In the genomic region with DNA sequence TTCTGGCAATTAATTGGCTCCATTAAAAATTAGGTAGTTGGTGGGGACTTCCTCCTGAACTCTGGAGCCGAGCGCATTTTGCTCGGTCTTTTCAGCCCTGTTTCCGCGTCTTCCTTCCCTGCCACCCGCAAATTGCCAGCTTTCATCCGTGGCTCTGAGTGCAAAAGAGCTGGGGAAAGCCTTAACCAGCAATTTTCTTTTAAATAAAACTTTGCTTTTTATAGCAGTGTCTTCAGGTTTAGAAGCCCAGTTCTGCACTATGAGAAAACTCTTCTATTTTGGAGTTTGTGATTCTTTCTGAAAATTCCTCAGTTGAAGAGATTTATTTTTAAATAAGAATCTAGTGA, we compare ENCODE assay signal across 8 cellular contexts. TPM values are rescaled to one million over a fixed set of nuclear protein-coding genes. Genes with fewer than 3 reads are reported as not detected.
A peak's percentile ranks its signal among the peaks of the same experiment; 100 is the strongest.
DNase-seq lines count a peak whose midpoint lies in the region; ATAC-seq and TF ChIP-seq lines count a peak whose summit lies in the region.

No MANE protein-coding gene starts in this region.

- ATAC-seq in HG03039 (IDR thresholded peaks at IDR 0.05; ENCODE audit: unreplicated experiment), result peak; percentile 1
- no peak for ATAC-seq in body of pancreas
- no peak for ATAC-seq in HG02642 (IDR thresholded peaks at IDR 0.05; ENCODE audit: poor library complexity, unreplicated experiment)

- no peak overlapping the region for H2AK5ac ChIP-seq in mesendoderm (ENCODE audit: low read length)

- no peak for TF ChIP-seq POLR2A in body of pancreas (IDR thresholded peaks at IDR 0.05)

- no peak overlapping the region for H2BK15ac ChIP-seq in mesendoderm (replicated peaks; ENCODE audit: low read depth)

- H3K36me3 ChIP-seq in ACC112 (ENCODE audit: insufficient read depth, low read length), result peaks cover 10% of the 10 kb centered on the region
- no peaks in the 10 kb centered on the region for H3K36me3 ChIP-seq in body of pancreas (replicated peaks in 1 of 2; ENCODE audit: insufficient read depth in 1 of 2, low read depth in 2 of 2)
- H3K36me3 ChIP-seq in mesendoderm (ENCODE audit: control insufficient read depth, insufficient read depth, low read length), result no peaks in the 10 kb centered on the region

- H2BK120ac ChIP-seq in mesendoderm (ENCODE audit: low read depth, low read length), result no peak overlapping the region

- H4K8ac ChIP-seq in mesendoderm (ENCODE audit: low read depth, low read length), result peak overlapping the region; percentile 67

- H4K5ac ChIP-seq in mesendoderm (ENCODE audit: low read length), result no peak overlapping the region

- peak overlapping the region; percentile 89 for H3K4me2 ChIP-seq in mesendoderm (ENCODE audit: low read length)

- H3K23ac ChIP-seq in mesendoderm (ENCODE audit: low read length), result peak overlapping the region; percentile 97

- no peak overlapping the region for H3K4ac ChIP-seq in mesendoderm (ENCODE audit: low read depth, low read length)

- H3K18ac ChIP-seq in mesendoderm (ENCODE audit: low read length), result peak overlapping the region; percentile 70

- no peak for DNase-seq in body of pancreas
- DNase-seq in mesendoderm, result no peak
- DNase-seq in iPS-NIHi7 (ENCODE audit: extremely low spot score), result no peak
- no peak for DNase-seq in A172 (ENCODE audit: low spot score)
- DNase-seq in kidney tubule cell (ENCODE audit: low spot score), result no peak

- 0 to 1% methylated on average over 7 of the region's 7 CpGs for WGBS in body of pancreas, 2 donors
- no CpG with 5 or more reads among the region's 7 CpGs for WGBS in mesendoderm (ENCODE audit: extremely low coverage, insufficient coverage, low lambda C conversion rate)

- H3K27ac ChIP-seq in ACC112 (ENCODE audit: low read depth, low read length) (peak overlapping the region; percentile 99), body of pancreas (peak overlapping the region; percentile 95 to 99 (median 97)), mesendoderm (ENCODE audit: low read depth, low read length) (peak overlapping the region; percentile 96)

- H3K56ac ChIP-seq in mesendoderm (ENCODE audit: low read length), result peak overlapping the region; percentile 99

- H3K4me1 ChIP-seq in ACC112 (ENCODE audit: control insufficient read depth, insufficient read depth, low read length, unreplicated experiment) (peaks cover 33% of the 10 kb centered on the region), body of pancreas (peaks cover 34% of the 10 kb centered on the region), mesendoderm (ENCODE audit: control insufficient read depth, low read depth, low read length) (peaks cover 3% of the 10 kb centered on the region)

- intact Hi-C loops in body of pancreas (cut with DNase I), result no loop called here

- no peaks in the 10 kb centered on the region for H3K9me3 ChIP-seq in body of pancreas

- no peak for TF ChIP-seq CTCF in body of pancreas (IDR thresholded peaks at IDR 0.05)

- H2BK5ac ChIP-seq in mesendoderm (ENCODE audit: low read length), result no peak overlapping the region

- peaks cover 8% of the 10 kb centered on the region for H3K79me1 ChIP-seq in mesendoderm (ENCODE audit: low read length)

- H3K27me3 ChIP-seq in ACC112 (ENCODE audit: insufficient read depth, low read length), result no peaks in the 10 kb centered on the region
- no peaks in the 10 kb centered on the region for H3K27me3 ChIP-seq in body of pancreas
- H3K27me3 ChIP-seq in mesendoderm (ENCODE audit: insufficient read depth, low read length, poor library complexity), result no peaks in the 10 kb centered on the region

- H3K9ac ChIP-seq in mesendoderm (ENCODE audit: low read length), result peak overlapping the region; percentile 97

- H3K79me2 ChIP-seq in ACC112 (ENCODE audit: control insufficient read depth, insufficient read depth, low read length, unreplicated experiment), result peaks cover 51% of the 10 kb centered on the region
- H3K79me2 ChIP-seq in mesendoderm (ENCODE audit: control insufficient read depth, insufficient read depth, low read length), result peaks cover 22% of the 10 kb centered on the region

- H3K4me3 ChIP-seq in ACC112 (ENCODE audit: low read depth, low read length) (peak overlapping the region; percentile 94), body of pancreas (peak overlapping the region; percentile 47 to 83), mesendoderm (ENCODE audit: low read length) (peak overlapping the region; percentile 95)

- H2AFZ ChIP-seq in ACC112 (ENCODE audit: low read length, unreplicated experiment), result peak overlapping the region; percentile 80

RNA-seq across cellular contexts. Expression of a gene that starts 0.7 kb away (rescaled TPM):
- total RNA-seq in body of pancreas, result 10 to 100 TPM; 15.5 to 16.6 TPM
- 19.5 TPM for polyA plus RNA-seq in mesendoderm (2013, experiment 1 of 2)
- 18.9 TPM for polyA plus RNA-seq in mesendoderm (2013, experiment 2 of 2)
- total RNA-seq in A172 (2014; rRNA removed; shearing (Covaris generic)), result 93.6 and 99.3 TPM in 2 replicates

RNA-seq across cellular contexts. Expression of a gene that starts 0.8 kb away (rescaled TPM):
- total RNA-seq in body of pancreas, result not detected
- polyA plus RNA-seq in mesendoderm (2013, experiment 1 of 2), result 0.03 TPM
- 0.10 TPM for polyA plus RNA-seq in mesendoderm (2013, experiment 2 of 2)
- total RNA-seq in A172 (2014; rRNA removed; shearing (Covaris generic)), result not detected in 2 replicates

RNA-seq across cellular contexts. Expression of a gene that starts 56.0 kb away (rescaled TPM):
- under 1 TPM; 0.66 to 0.78 TPM for total RNA-seq in body of pancreas
- polyA plus RNA-seq in mesendoderm (2013, experiment 1 of 2), result 0.28 TPM
- 0.27 TPM for polyA plus RNA-seq in mesendoderm (2013, experiment 2 of 2)
- 0.24 TPM in 1 of 2 replicates, not detected in the other for total RNA-seq in A172 (2014; rRNA removed; shearing (Covaris generic))
